In genomic region chr13:110491869-110492268, GRCh38 we compare ENCODE assay signal across 37 cellular contexts.
"Had no signal": no experiment of that assay in that cellular context is flagged by ENCODE, and none has a peak within 500 bp of the region (broad histone marks: within the 10 kb centered on the region; RNA-seq: fewer than 3 reads in every experiment).

No MANE protein-coding gene starts in this region.

- H3K27ac ChIP-seq: body of pancreas, breast epithelium, PC-9, RWPE1, WERI-Rb-1 had no signal

- H3K4me2 ChIP-seq: PC-9 had no signal

- H3K27me3 Mint-ChIP-seq: activated CD4-positive, alpha-beta T cell treated with anti-CD3 and anti-CD28 coated beads, Interleukin-2, amount 10 ng/mL, durations not matched to agents 24 days and 14 days; activated CD8-positive, alpha-beta T cell treated with anti-CD3 and anti-CD28 coated beads for 36 hours; activated naive CD4-positive, alpha-beta T cell treated with anti-CD3 and anti-CD28 coated beads, Interleukin-2, amount 50 U/mL, for 24 hours had no signal

- H3K4me1 Mint-ChIP-seq: activated CD4-positive, alpha-beta T cell treated with anti-CD3 and anti-CD28 coated beads, Interleukin-2, amount 10 ng/mL, durations not matched to agents 24 days and 14 days; activated naive CD4-positive, alpha-beta T cell treated with anti-CD3 and anti-CD28 coated beads, Interleukin-2, amount 50 U/mL, for 24 hours; activated naive CD8-positive, alpha-beta T cell treated with anti-CD3 and anti-CD28 coated beads, Interleukin-2, amount 10 ng/mL, durations not matched to agents 7 days and 5 days had no signal

- H2AFZ ChIP-seq: PC-9 had no signal

- DNase-seq: activated CD4-positive, alpha-beta T cell treated with anti-CD3 and anti-CD28 coated beads for 1 hour; activated CD4-positive, alpha-beta T cell treated with anti-CD3 and anti-CD28 coated beads, Interleukin-2, amount 10 ng/mL, durations not matched to agents 24 days and 14 days; activated CD4-positive, alpha-beta T cell treated with anti-CD3 and anti-CD28 coated beads, Interleukin-2, amount 50 U/mL, for 4 hours; activated CD4-positive, CD25-positive, alpha-beta regulatory T cell; activated CD8-positive, alpha-beta T cell treated with anti-CD3 and anti-CD28 coated beads for 36 hours; activated gamma-delta T cell; activated naive CD4-positive, alpha-beta T cell treated with Interleukin-2 at 50 U/mL for 16 hours; activated naive CD8-positive, alpha-beta T cell treated with anti-CD3 and anti-CD28 coated beads, Interleukin-2, amount 10 ng/mL, durations not matched to agents 7 days and 5 days; activated T-cell treated with anti-CD3 and anti-CD28 coated beads, Interleukin-2, amount 50 U/mL, for 1 hour; activated T-cell treated with anti-CD3 and anti-CD28 coated beads, Interleukin-2, amount 50 U/mL, for 72 hours; amygdala; body of pancreas; Kasumi-1; KG1; MG63; NCI-H1048; NCI-H1105 treated with DMSO at 0.1 percent for 48 hours; NCI-H1694; NCI-H2029; NCI-H2107; NCI-H2171; NCI-H510A; NCI-H526; NCI-H748 treated with DMSO at 0.1 percent for 48 hours; NK-92 treated with Interleukin-12 subunit alpha and Interleukin-12 subunit beta, amount 100 ng/mL, for 24 hours; PC-9; SIG-M5; T-helper 1 cell; T-helper 2 cell; T-helper 9 cell; WERI-Rb-1 had no signal

- H3K4me1 ChIP-seq: body of pancreas, breast epithelium had no signal

- ATAC-seq: activated CD8-positive, alpha-beta T cell treated with anti-CD3 and anti-CD28 coated beads for 36 hours; activated T-cell treated with anti-CD3 and anti-CD28 coated beads, Interleukin-2, amount 50 U/mL, for 72 hours; body of pancreas; Right ventricle myocardium inferior; SK-N-SH treated with all-trans-retinoic acid at 6 μM for 48 hours had no signal

- H3K4me3 ChIP-seq: body of pancreas, breast epithelium, MG63, PC-9 had no signal

- H3K4me3 Mint-ChIP-seq: activated CD4-positive, alpha-beta T cell treated with anti-CD3 and anti-CD28 coated beads, Interleukin-2, amount 10 ng/mL, durations not matched to agents 24 days and 14 days; activated CD8-positive, alpha-beta T cell treated with anti-CD3 and anti-CD28 coated beads for 36 hours; activated naive CD4-positive, alpha-beta T cell treated with anti-CD3 and anti-CD28 coated beads, Interleukin-2, amount 50 U/mL, for 24 hours; activated naive CD8-positive, alpha-beta T cell treated with anti-CD3 and anti-CD28 coated beads, Interleukin-2, amount 10 ng/mL, durations not matched to agents 7 days and 5 days; activated T-cell treated with anti-CD3 and anti-CD28 coated beads, Interleukin-2, amount 50 U/mL, for 72 hours had no signal

- H3K36me3 Mint-ChIP-seq: activated naive CD4-positive, alpha-beta T cell treated with anti-CD3 and anti-CD28 coated beads, Interleukin-2, amount 50 U/mL, for 24 hours; activated naive CD8-positive, alpha-beta T cell treated with anti-CD3 and anti-CD28 coated beads, Interleukin-2, amount 10 ng/mL, durations not matched to agents 7 days and 5 days had no signal

- H3K9me3 Mint-ChIP-seq: activated CD4-positive, alpha-beta T cell treated with anti-CD3 and anti-CD28 coated beads, Interleukin-2, amount 10 ng/mL, durations not matched to agents 24 days and 14 days; activated CD8-positive, alpha-beta T cell treated with anti-CD3 and anti-CD28 coated beads for 36 hours; activated naive CD4-positive, alpha-beta T cell treated with anti-CD3 and anti-CD28 coated beads, Interleukin-2, amount 50 U/mL, for 24 hours; activated naive CD8-positive, alpha-beta T cell treated with anti-CD3 and anti-CD28 coated beads, Interleukin-2, amount 10 ng/mL, durations not matched to agents 7 days and 5 days; activated T-cell treated with anti-CD3 and anti-CD28 coated beads, Interleukin-2, amount 50 U/mL, for 72 hours; activated T-helper 2 cell treated with anti-CD3 and anti-CD28 coated beads, Interferon-gamma antibody, Interleukin-2, Interleukin-4, amounts not matched to agents 10 μg/mL and 5 μg/mL and 100 μg/mL, durations not matched to agents 14 hours and 24 hours and 36 hours had no signal

- H3K9me3 ChIP-seq: body of pancreas, breast epithelium, MG63 had no signal

- H3K27ac Mint-ChIP-seq: activated CD4-positive, alpha-beta T cell treated with anti-CD3 and anti-CD28 coated beads, Interleukin-2, amount 10 ng/mL, durations not matched to agents 24 days and 14 days; activated CD8-positive, alpha-beta T cell treated with anti-CD3 and anti-CD28 coated beads for 36 hours; activated naive CD4-positive, alpha-beta T cell treated with anti-CD3 and anti-CD28 coated beads, Interleukin-2, amount 50 U/mL, for 24 hours; activated naive CD8-positive, alpha-beta T cell treated with anti-CD3 and anti-CD28 coated beads, Interleukin-2, amount 10 ng/mL, durations not matched to agents 7 days and 5 days; activated T-cell treated with anti-CD3 and anti-CD28 coated beads, Interleukin-2, amount 50 U/mL, for 72 hours; activated T-helper 2 cell treated with anti-CD3 and anti-CD28 coated beads, Interferon-gamma antibody, Interleukin-2, Interleukin-4, amounts not matched to agents 10 μg/mL and 5 μg/mL and 100 μg/mL, durations not matched to agents 14 hours and 24 hours and 36 hours had no signal

- H3K36me3 ChIP-seq: breast epithelium, MG63 had no signal

- H3K27me3 ChIP-seq: body of pancreas, breast epithelium, MG63 had no signal
